ENCODE assay signal across 31 cellular contexts in genomic region chr1:176501596-176501995, GRCh38.
"Had no signal": no experiment of that assay in that cellular context is flagged by ENCODE, and none has a peak within 500 bp of the region (broad histone marks: within the 10 kb centered on the region; RNA-seq: fewer than 3 reads in every experiment).

No MANE protein-coding gene starts in this region.

- H3K36me3 ChIP-seq: esophagus squamous epithelium, heart left ventricle, neutrophil, sigmoid colon, stomach, thyroid gland, upper lobe of left lung, vagina, WERI-Rb-1 had no signal

- H3K27ac Mint-ChIP-seq: activated CD4-positive, alpha-beta memory T cell treated with anti-CD3 and anti-CD28 coated beads, Interleukin-2, amount 10 ng/mL, durations not matched to agents 7 days and 5 days; activated CD4-positive, alpha-beta T cell treated with anti-CD3 and anti-CD28 coated beads, Interleukin-2, amount 10 ng/mL, durations not matched to agents 7 days and 5 days; activated naive CD4-positive, alpha-beta T cell treated with anti-CD3 and anti-CD28 coated beads, Interleukin-2, amount 10 ng/mL, durations not matched to agents 7 days and 5 days; activated naive CD8-positive, alpha-beta T cell treated with anti-CD3 and anti-CD28 coated beads, Interleukin-2, amount 10 ng/mL, durations not matched to agents 7 days and 5 days; activated T-cell treated with anti-CD3 and anti-CD28 coated beads, Interleukin-2, amount 50 U/mL, for 24 hours; dendritic cell treated with granulocyte-macrophage colony-stimulating factor and Interleukin-4, amounts not matched to agents 40 ng/mL and 50 ng/mL, for 4 days; endodermal cell; mesothelial cell of epicardium; naive B cell; nephron progenitor cell; stimulated activated memory B cell treated with anti-CD40 and anti-IgM and Interleukin-4, amounts not matched to agents 10 μg/mL and 1 μg/mL and 100 μg/mL, for 72 hours had no signal

- DNase-seq: activated CD4-positive, alpha-beta memory T cell treated with anti-CD3 and anti-CD28 coated beads, Interleukin-2, amount 10 ng/mL, durations not matched to agents 7 days and 5 days; activated CD4-positive, alpha-beta T cell treated with anti-CD3 and anti-CD28 coated beads, Interleukin-2, amount 10 ng/mL, durations not matched to agents 7 days and 5 days; activated CD4-positive, CD25-positive, alpha-beta regulatory T cell treated with anti-CD3 and anti-CD28 coated beads, Interleukin-2, amount 50 U/mL, for 72 hours; activated CD8-positive, alpha-beta memory T cell treated with anti-CD3 and anti-CD28 coated beads, Interleukin-2, amount 50 U/mL, for 48 hours; activated gamma-delta T cell; activated naive CD4-positive, alpha-beta T cell treated with anti-CD3 and anti-CD28 coated beads, Interleukin-2, amount 10 ng/mL, durations not matched to agents 7 days and 5 days; activated naive CD8-positive, alpha-beta T cell treated with anti-CD3 and anti-CD28 coated beads, Interleukin-2, amount 10 ng/mL, durations not matched to agents 7 days and 5 days; activated T-cell treated with anti-CD3 and anti-CD28 coated beads, Interleukin-2, amount 50 U/mL, for 24 hours; central memory CD4-positive, alpha-beta T cell; endodermal cell; esophagus squamous epithelium; heart left ventricle; hypothalamus; left cardiac atrium; left ventricle myocardium superior; naive B cell; nephron progenitor cell; sigmoid colon; stimulated activated CD4-positive, alpha-beta T cell treated with anti-CD3 and anti-CD28 coated beads, Interleukin-1b, Interleukin-23, amount 100 ng/mL, for 48 hours; stimulated activated CD4-positive, alpha-beta T cell treated with anti-CD3 and anti-CD28 coated beads, Interleukin-4, amount 100 ng/mL, for 4 hours; stimulated activated CD8-positive, alpha-beta memory T cell treated with anti-CD3 and anti-CD28 coated beads, Interleukin-4, amount 100 ng/mL, for 48 hours; stomach; thyroid gland; upper lobe of left lung; WERI-Rb-1 had no signal

- H3K27me3 Mint-ChIP-seq: activated CD4-positive, alpha-beta T cell treated with anti-CD3 and anti-CD28 coated beads, Interleukin-2, amount 10 ng/mL, durations not matched to agents 7 days and 5 days; activated naive CD4-positive, alpha-beta T cell treated with anti-CD3 and anti-CD28 coated beads, Interleukin-2, amount 10 ng/mL, durations not matched to agents 7 days and 5 days; dendritic cell treated with granulocyte-macrophage colony-stimulating factor and Interleukin-4, amounts not matched to agents 40 ng/mL and 50 ng/mL, for 4 days had no signal

- H3K4me3 ChIP-seq: esophagus squamous epithelium, heart left ventricle, sigmoid colon, smooth muscle cell, stomach, thyroid gland, upper lobe of left lung, vagina had no signal

- H3K4me2 ChIP-seq: smooth muscle cell had no signal

- H3K9me3 Mint-ChIP-seq: activated CD4-positive, alpha-beta memory T cell treated with anti-CD3 and anti-CD28 coated beads, Interleukin-2, amount 10 ng/mL, durations not matched to agents 7 days and 5 days; activated CD4-positive, alpha-beta T cell treated with anti-CD3 and anti-CD28 coated beads, Interleukin-2, amount 10 ng/mL, durations not matched to agents 7 days and 5 days; activated naive CD4-positive, alpha-beta T cell treated with anti-CD3 and anti-CD28 coated beads, Interleukin-2, amount 10 ng/mL, durations not matched to agents 7 days and 5 days; activated naive CD8-positive, alpha-beta T cell treated with anti-CD3 and anti-CD28 coated beads, Interleukin-2, amount 10 ng/mL, durations not matched to agents 7 days and 5 days; activated T-cell treated with anti-CD3 and anti-CD28 coated beads, Interleukin-2, amount 50 U/mL, for 24 hours; dendritic cell treated with granulocyte-macrophage colony-stimulating factor and Interleukin-4, amounts not matched to agents 40 ng/mL and 50 ng/mL, for 4 days; endodermal cell; naive B cell; stimulated activated memory B cell treated with anti-CD40 and anti-IgM and Interleukin-4, amounts not matched to agents 10 μg/mL and 1 μg/mL and 100 μg/mL, for 72 hours had no signal

- H3K9me3 ChIP-seq: esophagus squamous epithelium, heart left ventricle, neutrophil, sigmoid colon, stomach, thyroid gland, upper lobe of left lung, vagina had no signal

- ATAC-seq: heart left ventricle; left cardiac atrium; left ventricle myocardium superior; stimulated activated memory B cell treated with anti-CD40 and anti-IgM and Interleukin-4, amounts not matched to agents 10 μg/mL and 1 μg/mL and 100 μg/mL, for 72 hours had no signal

- H3K4me1 ChIP-seq: esophagus squamous epithelium, heart left ventricle, sigmoid colon, stomach, thyroid gland, upper lobe of left lung, vagina had no signal

- H3K4me3 Mint-ChIP-seq: activated CD4-positive, alpha-beta memory T cell treated with anti-CD3 and anti-CD28 coated beads, Interleukin-2, amount 10 ng/mL, durations not matched to agents 7 days and 5 days; activated CD4-positive, alpha-beta T cell treated with anti-CD3 and anti-CD28 coated beads, Interleukin-2, amount 10 ng/mL, durations not matched to agents 7 days and 5 days; activated naive CD4-positive, alpha-beta T cell treated with anti-CD3 and anti-CD28 coated beads, Interleukin-2, amount 10 ng/mL, durations not matched to agents 7 days and 5 days; activated naive CD8-positive, alpha-beta T cell treated with anti-CD3 and anti-CD28 coated beads, Interleukin-2, amount 10 ng/mL, durations not matched to agents 7 days and 5 days; activated T-cell treated with anti-CD3 and anti-CD28 coated beads, Interleukin-2, amount 50 U/mL, for 24 hours; dendritic cell treated with granulocyte-macrophage colony-stimulating factor and Interleukin-4, amounts not matched to agents 40 ng/mL and 50 ng/mL, for 4 days; endodermal cell; mesothelial cell of epicardium; naive B cell; nephron progenitor cell; stimulated activated memory B cell treated with anti-CD40 and anti-IgM and Interleukin-4, amounts not matched to agents 10 μg/mL and 1 μg/mL and 100 μg/mL, for 72 hours had no signal

- H3K27ac ChIP-seq: esophagus squamous epithelium, heart left ventricle, neutrophil, sigmoid colon, stomach, thyroid gland, upper lobe of left lung, vagina, WERI-Rb-1 had no signal

- H3K36me3 Mint-ChIP-seq: activated naive CD4-positive, alpha-beta T cell treated with anti-CD3 and anti-CD28 coated beads, Interleukin-2, amount 10 ng/mL, durations not matched to agents 7 days and 5 days; activated naive CD8-positive, alpha-beta T cell treated with anti-CD3 and anti-CD28 coated beads, Interleukin-2, amount 10 ng/mL, durations not matched to agents 7 days and 5 days; mesothelial cell of epicardium; naive B cell; stimulated activated memory B cell treated with anti-CD40 and anti-IgM and Interleukin-4, amounts not matched to agents 10 μg/mL and 1 μg/mL and 100 μg/mL, for 72 hours had no signal

- H3K27me3 ChIP-seq: esophagus squamous epithelium, heart left ventricle, neutrophil, sigmoid colon, stomach, thyroid gland, upper lobe of left lung, vagina had no signal

- H3K4me1 Mint-ChIP-seq: activated CD4-positive, alpha-beta memory T cell treated with anti-CD3 and anti-CD28 coated beads, Interleukin-2, amount 10 ng/mL, durations not matched to agents 7 days and 5 days; activated CD4-positive, alpha-beta T cell treated with anti-CD3 and anti-CD28 coated beads, Interleukin-2, amount 10 ng/mL, durations not matched to agents 7 days and 5 days; activated naive CD4-positive, alpha-beta T cell treated with anti-CD3 and anti-CD28 coated beads, Interleukin-2, amount 10 ng/mL, durations not matched to agents 7 days and 5 days; activated naive CD8-positive, alpha-beta T cell treated with anti-CD3 and anti-CD28 coated beads, Interleukin-2, amount 10 ng/mL, durations not matched to agents 7 days and 5 days; endodermal cell; mesothelial cell of epicardium; naive B cell; stimulated activated memory B cell treated with anti-CD40 and anti-IgM and Interleukin-4, amounts not matched to agents 10 μg/mL and 1 μg/mL and 100 μg/mL, for 72 hours had no signal
